Comparison of ENCODE assay signal across 3 cellular contexts in the genomic region with DNA sequence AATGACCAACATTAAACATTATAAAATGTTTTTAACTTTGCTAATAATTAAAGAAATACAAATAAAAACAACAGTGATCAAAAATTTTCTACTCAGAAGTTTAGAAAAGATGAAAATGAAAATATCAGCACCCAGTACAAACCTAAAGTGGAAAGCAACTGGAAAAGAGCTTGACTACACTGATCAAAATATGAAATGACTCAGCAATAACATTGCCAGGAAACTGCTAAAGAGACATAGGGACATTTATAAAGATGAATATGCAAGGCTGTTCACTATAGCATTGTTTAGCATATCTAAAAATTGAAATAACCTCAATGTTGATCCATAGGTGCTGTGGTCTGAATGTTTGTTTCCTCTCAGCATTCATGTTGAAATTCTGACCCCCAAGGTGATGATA.
TF ChIP-seq lines count a peak whose summit lies in the region.

No MANE protein-coding gene starts in this region.

TF ChIP-seq in IMR-90, 13 proteins besides CTCF, POLR2A, EP300 and RAD21 (continued from another document):
- TF ChIP-seq MXI1 (IDR thresholded peaks at IDR 0.05; ENCODE audit: borderline replicate concordance, low read depth, low read length) (no peak), MAZ (IDR thresholded peaks at IDR 0.05; ENCODE audit: borderline replicate concordance, low read depth, low read length) (no peak), MAFK (IDR thresholded peaks at IDR 0.05; ENCODE audit: low read depth, low read length) (peak; percentile 81), RCOR1 (IDR thresholded peaks at IDR 0.05; ENCODE audit: insufficient replicate concordance, low read length) (no peak), NFE2L2 (IDR thresholded peaks at IDR 0.05; ENCODE audit: low read depth, low read length) (peak; percentile 93), FOS (IDR thresholded peaks at IDR 0.05; ENCODE audit: low read depth, low read length) (no peak), CHD1 (IDR thresholded peaks at IDR 0.05; ENCODE audit: low read depth, low read length) (no peak), ELK1 (IDR thresholded peaks at IDR 0.05; ENCODE audit: borderline replicate concordance, low read depth, low read length) (no peak), USF2 (IDR thresholded peaks at IDR 0.05; ENCODE audit: low read depth, low read length) (no peak), CEBPB (IDR thresholded peaks at IDR 0.05; ENCODE audit: low read depth, low read length) (no peak), BHLHE40 (IDR thresholded peaks at IDR 0.05; ENCODE audit: low read depth, low read length) (no peak), SMC3 (IDR thresholded peaks at IDR 0.05; ENCODE audit: low read depth, low read length) (no peak)
TF ChIP-seq in IMR-90: peak in this region for 2.

TF ChIP-seq in SK-N-SH treated with all-trans-retinoic acid at 6 μM for 48 hours, 23 proteins besides CTCF, POLR2A, EP300 and RAD21 (continued from another document):
- TF ChIP-seq BACH2 (CRISPR knock-in tag; IDR thresholded peaks at IDR 0.05; ENCODE audit: borderline replicate concordance) (no peak), ZC3H10 (CRISPR knock-in tag; IDR thresholded peaks at IDR 0.05) (no peak), RARB (CRISPR knock-in tag; IDR thresholded peaks at IDR 0.05) (no peak), PPARA (CRISPR knock-in tag; IDR thresholded peaks at IDR 0.05; ENCODE audit: borderline replicate concordance) (no peak), ZNF70 (CRISPR knock-in tag; IDR thresholded peaks at IDR 0.05) (no peak), SNAI2 (CRISPR knock-in tag; IDR thresholded peaks at IDR 0.05) (no peak), ARNTL (CRISPR knock-in tag; IDR thresholded peaks at IDR 0.05; ENCODE audit: borderline replicate concordance, low read depth) (no peak), TSHZ2 (CRISPR knock-in tag; IDR thresholded peaks at IDR 0.05) (no peak), ZNF8 (CRISPR knock-in tag; IDR thresholded peaks at IDR 0.05) (no peak), ZFP30 (CRISPR knock-in tag; IDR thresholded peaks at IDR 0.05) (no peak), CSDC2 (CRISPR knock-in tag; IDR thresholded peaks at IDR 0.05) (no peak), ZFP3 (CRISPR knock-in tag; IDR thresholded peaks at IDR 0.05) (no peak), PATZ1 (CRISPR knock-in tag; IDR thresholded peaks at IDR 0.05; ENCODE audit: borderline replicate concordance) (no peak), ISL1 (CRISPR knock-in tag; IDR thresholded peaks at IDR 0.05) (no peak), CREB5 (CRISPR knock-in tag; IDR thresholded peaks at IDR 0.05; ENCODE audit: low read depth) (no peak), GLIS3 (CRISPR knock-in tag; IDR thresholded peaks at IDR 0.05) (no peak), OSR1 (CRISPR knock-in tag; IDR thresholded peaks at IDR 0.05) (no peak), ZNF565 (CRISPR knock-in tag; conservative IDR thresholded peaks at IDR 0.05; ENCODE audit: low read depth) (no peak)
- TF ChIP-seq, protein P1, sequence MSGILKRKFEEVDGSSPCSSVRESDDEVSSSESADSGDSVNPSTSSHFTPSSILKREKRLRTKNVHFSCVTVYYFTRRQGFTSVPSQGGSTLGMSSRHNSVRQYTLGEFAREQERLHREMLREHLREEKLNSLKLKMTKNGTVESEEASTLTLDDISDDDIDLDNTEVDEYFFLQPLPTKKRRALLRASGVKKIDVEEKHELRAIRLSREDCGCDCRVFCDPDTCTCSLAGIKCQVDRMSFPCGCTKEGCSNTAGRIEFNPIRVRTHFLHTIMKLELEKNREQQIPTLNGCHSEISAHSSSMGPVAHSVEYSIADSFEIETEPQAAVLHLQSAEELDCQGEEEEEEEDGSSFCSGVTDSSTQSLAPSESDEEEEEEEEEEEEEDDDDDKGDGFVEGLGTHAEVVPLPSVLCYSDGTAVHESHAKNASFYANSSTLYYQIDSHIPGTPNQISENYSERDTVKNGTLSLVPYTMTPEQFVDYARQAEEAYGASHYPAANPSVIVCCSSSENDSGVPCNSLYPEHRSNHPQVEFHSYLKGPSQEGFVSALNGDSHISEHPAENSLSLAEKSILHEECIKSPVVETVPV (CRISPR knock-in tag; IDR thresholded peaks at IDR 0.05), result no peak

TF ChIP-seq in endothelial cell of umbilical vein, 7 proteins besides CTCF, POLR2A, EP300 and RAD21 (continued from another document):
- TF ChIP-seq EZH2 (IDR thresholded peaks at IDR 0.05; ENCODE audit: borderline replicate concordance, low read depth, low read length, severe bottlenecking), result no peak
- no peak for TF ChIP-seq MYC (IDR thresholded peaks at IDR 0.05; ENCODE audit: low read depth, low read length)
- no peak for TF ChIP-seq GATA2 (IDR thresholded peaks at IDR 0.05; ENCODE audit: insufficient read depth, insufficient read length, low read depth, low read length)
- peak; percentile 21 for TF ChIP-seq FOS (IDR thresholded peaks at IDR 0.05; ENCODE audit: borderline replicate concordance, insufficient read depth, low read length)
- no peak for TF ChIP-seq POLR2AphosphoS5 (IDR thresholded peaks at IDR 0.05; ENCODE audit: insufficient read depth, low read depth, low read length)
- TF ChIP-seq MAX (IDR thresholded peaks at IDR 0.05; ENCODE audit: insufficient read depth, insufficient read length), result no peak
TF ChIP-seq in endothelial cell of umbilical vein: peak in this region for 1.
